9 cellular contexts compared by ENCODE assay signal in the genomic region with DNA sequence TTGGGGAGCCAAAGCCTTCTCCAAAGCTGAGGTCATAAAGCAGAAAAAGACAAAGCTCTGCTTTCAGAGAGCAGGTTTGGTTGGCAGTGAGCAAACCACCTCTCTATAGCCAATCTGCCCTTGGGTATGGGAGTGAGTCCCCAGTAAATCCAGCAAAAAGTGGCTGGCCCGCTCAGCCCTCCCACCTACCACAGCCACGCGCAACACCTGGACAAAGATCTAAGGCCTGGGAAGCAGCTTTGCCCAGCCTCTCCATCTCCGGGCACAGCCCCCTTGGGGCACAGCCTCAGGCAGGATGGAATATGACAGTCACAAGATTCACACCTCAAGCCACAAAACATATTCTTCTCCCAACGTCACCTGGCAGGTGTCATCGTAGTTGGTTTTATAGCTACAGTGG.
"Had no signal": no experiment of that assay in that cellular context is flagged by ENCODE, and none has a peak within 500 bp of the region (broad histone marks: within the 10 kb centered on the region; RNA-seq: fewer than 3 reads in every experiment).

No MANE protein-coding gene starts in this region.

- H3K27me3 Mint-ChIP-seq: IgD-negative memory B cell had no signal

- H3K27ac ChIP-seq: GM23248, KMS-11 had no signal

- H3K9me3 Mint-ChIP-seq: H9 had no signal

- H3K27ac Mint-ChIP-seq: H9, IgD-negative memory B cell had no signal

- H3K4me3 ChIP-seq: GM23248 had no signal

- H3K4me1 Mint-ChIP-seq: H9 had no signal

- H3K36me3 Mint-ChIP-seq: IgD-negative memory B cell had no signal

- DNase-seq: GM23248, H9, HCEC 1CT, KBM-7 had no signal

- H3K4me3 Mint-ChIP-seq: H9 had no signal

- H2AFZ ChIP-seq: GM23248 had no signal

- FAIRE-seq: H1, H54, HTR-8/SVneo had no signal

- H3K9ac ChIP-seq: GM23248, KMS-11 had no signal

- H3K4me2 ChIP-seq: KMS-11 had no signal
